Comparison of ENCODE assay signal across 8 cellular contexts in genomic region chr16:81445143-81445922, GRCh38. TPM values are rescaled to one million over a fixed set of nuclear protein-coding genes. Genes with fewer than 3 reads are reported as not detected.
DNase-seq lines count a peak whose midpoint lies in the region; ATAC-seq, FAIRE-seq and TF ChIP-seq lines count a peak whose summit lies in the region.

No MANE protein-coding gene starts in this region.

- H3K27ac ChIP-seq in SU-DHL-6 (ENCODE audit: low read depth, low read length) (peak overlapping the region; percentile 44), kidney (ENCODE audit: low read depth in 2 of 2, low read length in 2 of 2) (peak overlapping the region; percentile 85 to 97)

- H3K4me2 ChIP-seq in SU-DHL-6 (ENCODE audit: low read depth, low read length, poor library complexity, severe bottlenecking) = peak overlapping the region; percentile 95

- no peak overlapping the region for H2AFZ ChIP-seq in SU-DHL-6 (ENCODE audit: low read depth, low read length, severe bottlenecking)

- H3K79me2 ChIP-seq in SU-DHL-6 (ENCODE audit: insufficient read depth, low read length) = peaks cover 53% of the 10 kb centered on the region

- H3K9me3 ChIP-seq in SU-DHL-6 (ENCODE audit: insufficient read depth, low read length) (no peaks in the 10 kb centered on the region), kidney (ENCODE audit: control insufficient read depth in 1 of 2, low read length in 2 of 2) (no peaks in the 10 kb centered on the region)

- peaks cover 20 to 38% of the 10 kb centered on the region in 2 donors for H3K4me1 ChIP-seq in kidney (ENCODE audit: control insufficient read depth in 1 of 2, insufficient read depth in 1 of 2, low read depth in 1 of 2, low read length in 2 of 2)

- H3K36me3 ChIP-seq in SU-DHL-6 (ENCODE audit: low read length) (no peaks in the 10 kb centered on the region), kidney (ENCODE audit: control insufficient read depth in 1 of 2, insufficient read depth in 2 of 2, low read length in 2 of 2) (no peaks in the 10 kb centered on the region)

- H4K20me1 ChIP-seq in SU-DHL-6 (ENCODE audit: low read depth, low read length) = no peaks in the 10 kb centered on the region

- ATAC-seq in HG02852 (IDR thresholded peaks at IDR 0.05; ENCODE audit: unreplicated experiment) (peak; percentile 30), HG02981 (IDR thresholded peaks at IDR 0.05; ENCODE audit: unreplicated experiment) (no peak)

- H3K27me3 ChIP-seq in SU-DHL-6 (ENCODE audit: low read length) = no peaks in the 10 kb centered on the region

- peak; percentile 15 for DNase-seq in NCI-H345 (lab: John Stamatoyannopoulos, UW)
- no peak for DNase-seq in NCI-H345 treated with DMSO at 0.1 percent for 48 hours (lab: John Stamatoyannopoulos, UW; ENCODE audit: unreplicated experiment)
- DNase-seq in T47D (ENCODE audit: low read depth in 1 of 2, low spot score in 1 of 2) = peak; percentile 54 to 77
- DNase-seq in kidney = peak; percentile 87
- DNase-seq in stimulated activated CD8-positive, alpha-beta memory T cell treated with anti-CD3 and anti-CD28 coated beads, Interleukin-4, amount 100 ng/mL, for 48 hours = peak; percentile 66

- no peak for FAIRE-seq in kidney (lab: Jason Lieb, UNC)

- H3F3A ChIP-seq in SU-DHL-6 (ENCODE audit: insufficient read depth) = 0 out of 2 replicates have a peak, but pooled peaks cover 7% of the 10 kb centered on the region

- H3K9me2 ChIP-seq in SU-DHL-6 (replicated peaks; ENCODE audit: insufficient read depth, low read length) = no peaks in the 10 kb centered on the region

- intact Hi-C loops in kidney (cut with DNase I) = no loop called here

- in situ Hi-C loops in T47D (cut with HindIII; ENCODE audit: low pct_unique_long_range_greater_than_20kb, low sequenced_read_pairs) = no loop called here

- TF ChIP-seq CTCF in SU-DHL-6 (IDR thresholded peaks at IDR 0.05; ENCODE audit: insufficient read depth, low read length, poor library complexity, severe bottlenecking) (peak; percentile 62), kidney (IDR thresholded peaks at IDR 0.05; ENCODE audit: borderline replicate concordance, extremely low read depth, insufficient read depth) (no peak)

- peak overlapping the region; percentile 79 for H3K4me3 ChIP-seq in SU-DHL-6 (ENCODE audit: insufficient read depth, low read length, poor library complexity, severe bottlenecking)
- peak overlapping the region; percentile 78 for H3K4me3 ChIP-seq in kidney (ENCODE audit: low read length in 2 of 2)

- H3K9ac ChIP-seq in SU-DHL-6 (ENCODE audit: low read length) = peak overlapping the region; percentile 74
- H3K9ac ChIP-seq in kidney (ENCODE audit: low read length in 2 of 2) = peak overlapping the region; percentile 75 to 95

RNA-seq across cellular contexts. Expression of gene CMIP, which starts 0.7 kb away (rescaled TPM):
- 65.7 TPM for total RNA-seq in kidney
- polyA plus RNA-seq in kidney (ENCODE audit: insufficient read depth, low read depth, low replicate concordance) = 16.6 TPM
